ENCODE assay signal across 7 cellular contexts in genomic region chr19:47186337-47187022, GRCh38.
DNase-seq lines count a peak whose midpoint lies in the region; ATAC-seq lines count a peak whose summit lies in the region.

No MANE protein-coding gene starts in this region.

- peak; percentile 56 to 66 for DNase-seq in activated T-helper 1 cell treated with anti-CD3 and anti-CD28 coated beads, Interleukin-2, amount 50 U/mL, for 16 hours (ENCODE audit: low read depth in 1 of 2, low spot score in 1 of 2)
- peak; percentile 57 to 64 for DNase-seq in stimulated activated CD4-positive, alpha-beta T cell treated with anti-CD3 and anti-CD28 coated beads, Interleukin-15, amount 100 ng/mL, for 1 hour (ENCODE audit: low read depth in 1 of 2, low spot score in 1 of 2)
- DNase-seq in DMS79 treated with DMSO at 0.1 percent for 48 hours (lab: John Stamatoyannopoulos, UW) (no peak), NCI-H1092 (lab: John Stamatoyannopoulos, UW) (no peak), MV-4-11 (lab: John Stamatoyannopoulos, UW) (no peak)

- ATAC-seq in GM19452 (IDR thresholded peaks at IDR 0.05; ENCODE audit: unreplicated experiment) (peak; percentile 84), HG03460 (IDR thresholded peaks at IDR 0.05; ENCODE audit: unreplicated experiment) (peak; percentile 81)

Comparison
In these comparisons a context has a peak if more than half of its experiments do, and no peak if none do; other contexts are left out.
1. DNase-seq: peak in activated T-helper 1 cell treated with anti-CD3 and anti-CD28 coated beads, Interleukin-2, amount 50 U/mL, for 16 hours (2 of 2) and stimulated activated CD4-positive, alpha-beta T cell treated with anti-CD3 and anti-CD28 coated beads, Interleukin-15, amount 100 ng/mL, for 1 hour (2 of 2); none in DMS79 treated with DMSO at 0.1 percent for 48 hours (single experiment), NCI-H1092 (single experiment) and MV-4-11 (single experiment).